In genomic region chr1:156498447-156499193, GRCh38 we compare ENCODE assay signal across 8 cellular contexts. TPM values are rescaled to one million over a fixed set of nuclear protein-coding genes. Genes with fewer than 3 reads are reported as not detected.
DNase-seq lines count a peak whose midpoint lies in the region; ATAC-seq and TF ChIP-seq lines count a peak whose summit lies in the region.

No MANE protein-coding gene starts in this region.

- intact Hi-C loops in dendritic cell treated with granulocyte-macrophage colony-stimulating factor and Interleukin-4, amounts not matched to agents 40 ng/mL and 50 ng/mL, for 4 days (cut with micrococcal nuclease), result no loop called here
- intact Hi-C loops in vagina (cut with DNase I), result no loop called here

- peak overlapping the region; percentile 84 for H3K4me2 ChIP-seq in DND-41 (ENCODE audit: insufficient read depth, low read length)

- H3K4me3 ChIP-seq in DND-41 (ENCODE audit: low read depth in 1 of 2, low read length in 2 of 2), result peak overlapping the region; percentile 44 to 85; a peak in 3 of 4 replicates
- H3K4me3 ChIP-seq in mesodermal cell (ENCODE audit: extremely low read depth, insufficient read depth, low read length, poor library complexity, severe bottlenecking), result peak overlapping the region; percentile 97
- peak overlapping the region; percentile 84 to 96 for H3K4me3 ChIP-seq in vagina

- peak overlapping the region; percentile 96 for H3K9ac ChIP-seq in DND-41 (ENCODE audit: low read depth, low read length)

- H2AFZ ChIP-seq in DND-41 (ENCODE audit: low read depth, low read length), result no peak overlapping the region

- peaks cover 59% of the 10 kb centered on the region for H4K20me1 ChIP-seq in DND-41 (ENCODE audit: insufficient read depth, low read length)

- WGBS in mesodermal cell (ENCODE audit: insufficient coverage in 2 of 2), 2 experiments, result 4 to 71% methylated on average over 1 to 4 of the region's 11 CpGs

- H3K27ac ChIP-seq in DND-41 (ENCODE audit: low read length), result peak overlapping the region; percentile 55
- peak overlapping the region; percentile 33 for H3K27ac ChIP-seq in mesodermal cell (ENCODE audit: low read depth, low read length, severe bottlenecking)
- H3K27ac ChIP-seq in vagina, result peak overlapping the region; percentile 99

- H3K36me3 Mint-ChIP-seq in dendritic cell treated with granulocyte-macrophage colony-stimulating factor and Interleukin-4, amounts not matched to agents 40 ng/mL and 50 ng/mL, for 4 days (ENCODE audit: low read depth), result peaks cover 59% of the 10 kb centered on the region

- H3K9me3 ChIP-seq in DND-41 (ENCODE audit: insufficient read depth, low read length, severe bottlenecking), result no peaks in the 10 kb centered on the region
- no peaks in the 10 kb centered on the region for H3K9me3 ChIP-seq in mesodermal cell (ENCODE audit: control insufficient read depth, low read length)
- H3K9me3 ChIP-seq in vagina, result no peaks in the 10 kb centered on the region

- H3K4me1 ChIP-seq in DND-41 (ENCODE audit: insufficient read depth, low read length), result peaks cover 55% of the 10 kb centered on the region
- H3K4me1 ChIP-seq in mesodermal cell (ENCODE audit: control insufficient read depth, insufficient read depth, low read length, poor library complexity, severe bottlenecking), result peaks cover 62% of the 10 kb centered on the region
- peaks cover 79% of the 10 kb centered on the region for H3K4me1 ChIP-seq in vagina

- ATAC-seq in DND-41 (ENCODE audit: insufficient read depth, low read depth), result no peak
- ATAC-seq in activated CD4-positive, CD25-positive, alpha-beta regulatory T cell treated with anti-CD3 and anti-CD28 coated beads, Interleukin-2, amount 50 U/mL, for 24 hours, result no peak

- no peaks in the 10 kb centered on the region for H3K9me3 Mint-ChIP-seq in dendritic cell treated with granulocyte-macrophage colony-stimulating factor and Interleukin-4, amounts not matched to agents 40 ng/mL and 50 ng/mL, for 4 days

- peak overlapping the region; percentile 100 for H3K27ac Mint-ChIP-seq in dendritic cell treated with granulocyte-macrophage colony-stimulating factor and Interleukin-4, amounts not matched to agents 40 ng/mL and 50 ng/mL, for 4 days

- H3K79me2 ChIP-seq in DND-41 (ENCODE audit: insufficient read depth, low read length), result peaks cover 78% of the 10 kb centered on the region

- no peak for TF ChIP-seq POLR2A in vagina (IDR thresholded peaks at IDR 0.05)

- DNase-seq in DND-41 (no peak), NCI-H69 (lab: John Stamatoyannopoulos, UW) (peak; percentile 19), vagina (ENCODE audit: extremely low spot score in 2 of 2) (no peak), DMS 273 (lab: John Stamatoyannopoulos, UW; ENCODE audit: unreplicated experiment) (no peak), NCI-H187 (lab: John Stamatoyannopoulos, UW) (no peak)

- H3K4me1 Mint-ChIP-seq in dendritic cell treated with granulocyte-macrophage colony-stimulating factor and Interleukin-4, amounts not matched to agents 40 ng/mL and 50 ng/mL, for 4 days (ENCODE audit: low read depth), result peaks cover 79% of the 10 kb centered on the region

- no peaks in the 10 kb centered on the region for H3K27me3 ChIP-seq in DND-41 (ENCODE audit: insufficient read depth, low read length, poor library complexity)
- no peaks in the 10 kb centered on the region for H3K27me3 ChIP-seq in vagina

- peak overlapping the region; percentile 89 for H3K4me3 Mint-ChIP-seq in dendritic cell treated with granulocyte-macrophage colony-stimulating factor and Interleukin-4, amounts not matched to agents 40 ng/mL and 50 ng/mL, for 4 days

- no peaks in the 10 kb centered on the region for H3K27me3 Mint-ChIP-seq in dendritic cell treated with granulocyte-macrophage colony-stimulating factor and Interleukin-4, amounts not matched to agents 40 ng/mL and 50 ng/mL, for 4 days

- TF ChIP-seq CTCF in DND-41 (IDR thresholded peaks at IDR 0.05; ENCODE audit: borderline replicate concordance, extremely low read depth, low read length, poor library complexity, severe bottlenecking) (no peak), vagina (IDR thresholded peaks at IDR 0.05) (no peak)

- H3K36me3 ChIP-seq in DND-41 (ENCODE audit: insufficient read depth, low read length) (peaks cover 33% of the 10 kb centered on the region), mesodermal cell (ENCODE audit: control insufficient read depth, insufficient read depth, low read length) (peaks cover 20% of the 10 kb centered on the region), vagina (no peaks in the 10 kb centered on the region)

RNA-seq across cellular contexts. Expression of gene MEF2D, which starts 2.0 kb away (rescaled TPM):
- polyA plus RNA-seq in mesodermal cell (2013, experiment 1 of 2), result 29.5 TPM
- polyA plus RNA-seq in mesodermal cell (2013, experiment 2 of 2), result 23.9 TPM
- total RNA-seq in vagina, result 33.9 TPM

Comparison
In these comparisons a context has a peak if more than half of its experiments do, and no peak if none do; other contexts are left out.
1. H3K27ac ChIP-seq: peak in every context shown above with its lines; median percentile 99 in vagina; 55 in DND-41; 33 in mesodermal cell.